Comparison of ENCODE assay signal across 14 cellular contexts in the genomic region with DNA sequence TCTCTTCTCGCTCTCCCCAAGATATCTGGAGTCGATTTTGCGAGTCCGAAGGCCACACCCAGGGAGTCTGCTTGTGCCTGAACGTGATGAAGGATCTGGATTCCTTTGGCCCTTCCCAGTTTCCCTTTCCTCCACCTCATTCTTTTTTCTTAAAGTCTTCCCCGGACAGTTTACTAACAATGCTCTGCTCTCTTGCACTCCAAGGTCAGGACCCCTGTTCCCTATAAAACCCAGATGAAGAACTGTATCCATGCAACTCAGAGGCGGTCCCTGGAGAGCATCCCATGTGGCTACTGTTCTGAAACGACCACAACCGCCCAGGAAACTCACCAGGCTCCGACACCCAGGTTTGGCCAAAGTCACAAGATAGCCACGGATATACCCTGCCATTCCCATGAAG.
A peak's percentile ranks its signal among the peaks of the same experiment; 100 is the strongest.
DNase-seq lines count a peak whose midpoint lies in the region; ATAC-seq and TF ChIP-seq lines count a peak whose summit lies in the region.
"Had no signal": no experiment of that assay in that cellular context is flagged by ENCODE, and none has a peak within 500 bp of the region (broad histone marks: within the 10 kb centered on the region; RNA-seq: fewer than 3 reads in every experiment).

No MANE protein-coding gene starts in this region.

- no peaks in the 10 kb centered on the region for H3K36me3 Mint-ChIP-seq in activated T-helper 1 cell treated with anti-CD3 and anti-CD28 coated beads, Interleukin-12 subunit alpha, Interleukin-12 subunit beta, Interleukin-2, Interleukin-4 antibody, amounts not matched to agents 30 ng/mL and 10 ng/mL and 1 ng/mL, durations not matched to agents 14 hours and 24 hours and 36 hours (ENCODE audit: low read depth)
- H3K36me3 Mint-ChIP-seq: activated naive CD8-positive, alpha-beta T cell treated with anti-CD3 and anti-CD28 coated beads, Interleukin-2, amount 10 ng/mL, durations not matched to agents 7 days and 5 days had no signal

- no peak overlapping the region for H3K9ac ChIP-seq in parathyroid adenoma

- peak overlapping the region; percentile 30 for H2AFZ ChIP-seq in parathyroid adenoma

- no peak overlapping the region for H3K4me3 Mint-ChIP-seq in activated T-helper 1 cell treated with anti-CD3 and anti-CD28 coated beads, Interleukin-12 subunit alpha, Interleukin-12 subunit beta, Interleukin-2, Interleukin-4 antibody, amounts not matched to agents 30 ng/mL and 10 ng/mL and 1 ng/mL, durations not matched to agents 14 hours and 24 hours and 36 hours
- H3K4me3 Mint-ChIP-seq: activated naive CD8-positive, alpha-beta T cell treated with anti-CD3 and anti-CD28 coated beads, Interleukin-2, amount 10 ng/mL, durations not matched to agents 7 days and 5 days had no signal

- H3K4me1 ChIP-seq in heart right ventricle: peaks cover 0 to 41% (median 16%) of the 10 kb centered on the region in 9 donors
- no peaks in the 10 kb centered on the region for H3K4me1 ChIP-seq in parathyroid adenoma

- intact Hi-C loops in Right ventricle myocardium inferior (cut with DNase I): loop anchor here (5.0 to 10.0 kb wide), 2 partner anchors 106 to 239 kb away; no protein-coding TSS in a partner anchor
- intact Hi-C loops in cardiac septum (cut with DNase I): loop anchor here (5.0 to 10.0 kb wide), 4 partner anchors 46 to 341 kb away; no protein-coding TSS in a partner anchor
- intact Hi-C loops in heart right ventricle (cut with DNase I): loop anchor here in 9 of 10 donors (5.0 to 10.0 kb wide), 6 partner anchors 106 to 1319 kb away; no protein-coding TSS in a partner anchor
- intact Hi-C loops in activated T-helper 1 cell treated with anti-CD3 and anti-CD28 coated beads, Interleukin-12 subunit alpha, Interleukin-12 subunit beta, Interleukin-2, Interleukin-4 antibody, amounts not matched to agents 30 ng/mL and 10 ng/mL and 1 ng/mL, durations not matched to agents 14 hours and 24 hours and 36 hours (cut with micrococcal nuclease): no loop called here

- H3K27me3 ChIP-seq in heart right ventricle: no peaks in the 10 kb centered on the region
- H3K27me3 ChIP-seq in parathyroid adenoma (ENCODE audit: control insufficient read depth, insufficient read depth, low read length): no peaks in the 10 kb centered on the region

- no peaks in the 10 kb centered on the region for H3K4me1 Mint-ChIP-seq in activated T-helper 1 cell treated with anti-CD3 and anti-CD28 coated beads, Interleukin-12 subunit alpha, Interleukin-12 subunit beta, Interleukin-2, Interleukin-4 antibody, amounts not matched to agents 30 ng/mL and 10 ng/mL and 1 ng/mL, durations not matched to agents 14 hours and 24 hours and 36 hours (ENCODE audit: low read depth)
- H3K4me1 Mint-ChIP-seq: activated naive CD8-positive, alpha-beta T cell treated with anti-CD3 and anti-CD28 coated beads, Interleukin-2, amount 10 ng/mL, durations not matched to agents 7 days and 5 days had no signal

- no peak overlapping the region for H3K27ac Mint-ChIP-seq in activated T-helper 1 cell treated with anti-CD3 and anti-CD28 coated beads, Interleukin-12 subunit alpha, Interleukin-12 subunit beta, Interleukin-2, Interleukin-4 antibody, amounts not matched to agents 30 ng/mL and 10 ng/mL and 1 ng/mL, durations not matched to agents 14 hours and 24 hours and 36 hours
- H3K27ac Mint-ChIP-seq: activated naive CD8-positive, alpha-beta T cell treated with anti-CD3 and anti-CD28 coated beads, Interleukin-2, amount 10 ng/mL, durations not matched to agents 7 days and 5 days had no signal

- peak overlapping the region in 5 of 10 donors; percentile 1 to 36 (median 28) for H3K4me3 ChIP-seq in heart right ventricle
- H3K4me3 ChIP-seq in parathyroid adenoma (ENCODE audit: low read depth, low read length): no peak overlapping the region

- no peaks in the 10 kb centered on the region for H3K79me2 ChIP-seq in parathyroid adenoma

- H3K9me3 Mint-ChIP-seq in activated T-helper 1 cell treated with anti-CD3 and anti-CD28 coated beads, Interleukin-12 subunit alpha, Interleukin-12 subunit beta, Interleukin-2, Interleukin-4 antibody, amounts not matched to agents 30 ng/mL and 10 ng/mL and 1 ng/mL, durations not matched to agents 14 hours and 24 hours and 36 hours: no peaks in the 10 kb centered on the region
- H3K9me3 Mint-ChIP-seq: activated naive CD8-positive, alpha-beta T cell treated with anti-CD3 and anti-CD28 coated beads, Interleukin-2, amount 10 ng/mL, durations not matched to agents 7 days and 5 days had no signal

- WGBS in heart right ventricle, 2 donors: 30 to 39% methylated on average over 11 of the region's 11 CpGs

- ATAC-seq in Right ventricle myocardium inferior (peak; percentile 27), heart right ventricle (peak in 7 of 8 donors; percentile 13 to 49 (median 18)), GM18867 (IDR thresholded peaks at IDR 0.05; ENCODE audit: unreplicated experiment) (no peak)

- DNase-seq in Right ventricle myocardium inferior (ENCODE audit: missing footprints) (no peak), cardiac septum (ENCODE audit: low spot score) (no peak), heart right ventricle (peak in 1 of 2 donors; percentile 38), NCI-H345 treated with DMSO at 0.1 percent for 48 hours (lab: John Stamatoyannopoulos, UW; ENCODE audit: unreplicated experiment) (no peak), putamen (ENCODE audit: low spot score) (no peak)
- DNase-seq in activated T-helper 1 cell treated with anti-CD3 and anti-CD28 coated beads, Interleukin-12 subunit alpha, Interleukin-12 subunit beta, Interleukin-2, Interleukin-4 antibody, amounts not matched to agents 30 ng/mL and 10 ng/mL and 1 ng/mL, durations not matched to agents 14 hours and 24 hours and 36 hours (ENCODE audit: low spot score): no peak
- DNase-seq: activated CD4-positive, CD25-positive, alpha-beta regulatory T cell treated with anti-CD3 and anti-CD28 coated beads, Interleukin-2, amount 50 U/mL, for 72 hours; activated naive CD8-positive, alpha-beta T cell treated with anti-CD3 and anti-CD28 coated beads, Interleukin-2, amount 10 ng/mL, durations not matched to agents 7 days and 5 days; midbrain; stimulated activated CD4-positive, alpha-beta T cell treated with anti-CD3 and anti-CD28 coated beads, Interleukin-4, amount 100 ng/mL, for 4 hours; stimulated activated naive CD4-positive, alpha-beta T cell; SW 1271 had no signal

- H3K4me2 ChIP-seq in parathyroid adenoma (ENCODE audit: low read length): no peak overlapping the region

- TF ChIP-seq CTCF in heart right ventricle (IDR thresholded peaks at IDR 0.05): no peak
- no peak for TF ChIP-seq CTCF in parathyroid adenoma (IDR thresholded peaks at IDR 0.05)

- H3K9me3 ChIP-seq in heart right ventricle (no peaks in the 10 kb centered on the region), parathyroid adenoma (ENCODE audit: control insufficient read depth, low read length) (no peaks in the 10 kb centered on the region)

- no peaks in the 10 kb centered on the region for H3K27me3 Mint-ChIP-seq in activated T-helper 1 cell treated with anti-CD3 and anti-CD28 coated beads, Interleukin-12 subunit alpha, Interleukin-12 subunit beta, Interleukin-2, Interleukin-4 antibody, amounts not matched to agents 30 ng/mL and 10 ng/mL and 1 ng/mL, durations not matched to agents 14 hours and 24 hours and 36 hours (ENCODE audit: insufficient read depth)

- H3K36me3 ChIP-seq in heart right ventricle (no peaks in the 10 kb centered on the region), parathyroid adenoma (ENCODE audit: control insufficient read depth, insufficient read depth, low read length) (no peaks in the 10 kb centered on the region)

- H3K27ac ChIP-seq in heart right ventricle (peak overlapping the region; percentile 56 to 86 (median 79)), parathyroid adenoma (no peak overlapping the region)
